16 cellular contexts compared by ENCODE assay signal in genomic region chr9:114417511-114417910, GRCh38. TPM values are rescaled to one million over a fixed set of nuclear protein-coding genes. Genes with fewer than 3 reads are reported as not detected.
DNase-seq lines count a peak whose midpoint lies in the region; ATAC-seq and TF ChIP-seq lines count a peak whose summit lies in the region.
"Had no signal": no experiment of that assay in that cellular context is flagged by ENCODE, and none has a peak within 500 bp of the region (broad histone marks: within the 10 kb centered on the region; RNA-seq: fewer than 3 reads in every experiment).

No MANE protein-coding gene starts in this region.

- no peaks in the 10 kb centered on the region for H3F3A ChIP-seq in neural progenitor cell (ENCODE audit: low read depth)

- 60 to 78% (median 66%) methylated on average over 3 of the region's 3 CpGs for WGBS in ovary, 3 donors

- H3K4me3 Mint-ChIP-seq in brain, result no peak overlapping the region
- H3K4me3 Mint-ChIP-seq in neural progenitor cell, result no peak overlapping the region
- H3K4me3 Mint-ChIP-seq: nephron progenitor cell, WTC11 had no signal

- no peak overlapping the region for H3K4me3 ChIP-seq in neural progenitor cell
- no peak overlapping the region for H3K4me3 ChIP-seq in ovary
- H3K4me3 ChIP-seq: left lung, suprapubic skin had no signal

- H3K9me3 Mint-ChIP-seq in brain (no peaks in the 10 kb centered on the region), neural progenitor cell (no peaks in the 10 kb centered on the region)
- H3K9me3 Mint-ChIP-seq: nephron progenitor cell, WTC11 had no signal

- H3K36me3 Mint-ChIP-seq in brain (peaks cover 8% of the 10 kb centered on the region), neural progenitor cell (peaks cover 2% of the 10 kb centered on the region)
- H3K36me3 Mint-ChIP-seq: WTC11 had no signal

- H3K79me2 ChIP-seq in neural progenitor cell (ENCODE audit: low read depth), result no peaks in the 10 kb centered on the region

- no peaks in the 10 kb centered on the region for H4K20me1 ChIP-seq in neural progenitor cell (ENCODE audit: low read depth)

- no peak for TF ChIP-seq EP300 in ovary (IDR thresholded peaks at IDR 0.05)

- no peaks in the 10 kb centered on the region for H3K27me3 Mint-ChIP-seq in brain
- peaks cover 4% of the 10 kb centered on the region for H3K27me3 Mint-ChIP-seq in neural progenitor cell (ENCODE audit: insufficient read depth, low read depth)

- H3K27ac ChIP-seq in neural progenitor cell, result no peak overlapping the region
- H3K27ac ChIP-seq in ovary, result no peak overlapping the region
- H3K27ac ChIP-seq: KMS-11, left lung, suprapubic skin had no signal

- peak overlapping the region; percentile 58 to 89 (median 82) for H3K27ac Mint-ChIP-seq in brain
- peak overlapping the region; percentile 77 for H3K27ac Mint-ChIP-seq in neural progenitor cell
- H3K27ac Mint-ChIP-seq: nephron progenitor cell, WTC11 had no signal

- TF ChIP-seq POLR2A in ovary (IDR thresholded peaks at IDR 0.05), result no peak

- intact Hi-C loops in ovary (cut with DNase I), result no loop called here

- H3K36me3 ChIP-seq in neural progenitor cell, result no peaks in the 10 kb centered on the region
- no peaks in the 10 kb centered on the region for H3K36me3 ChIP-seq in ovary
- H3K36me3 ChIP-seq: left lung had no signal

- H3K4me2 ChIP-seq in neural progenitor cell, result no peak overlapping the region
- H3K4me2 ChIP-seq: KMS-11, SK-N-SH had no signal

- H3K27me3 ChIP-seq in neural progenitor cell, result no peaks in the 10 kb centered on the region
- no peaks in the 10 kb centered on the region for H3K27me3 ChIP-seq in ovary
- H3K27me3 ChIP-seq: left lung, suprapubic skin had no signal

- H3K4me1 Mint-ChIP-seq in brain (peaks cover 39% of the 10 kb centered on the region), neural progenitor cell (peaks cover 39% of the 10 kb centered on the region)

- H3K9me3 ChIP-seq in neural progenitor cell (ENCODE audit: low read depth), result no peaks in the 10 kb centered on the region
- H3K9me3 ChIP-seq in ovary, result no peaks in the 10 kb centered on the region
- H3K9me3 ChIP-seq: left lung, SK-N-SH, suprapubic skin had no signal

- TF ChIP-seq CTCF in brain (conservative IDR thresholded peaks at IDR 0.05) (no peak), neural progenitor cell (IDR thresholded peaks at IDR 0.05) (no peak), ovary (IDR thresholded peaks at IDR 0.05) (peak in 1 of 3 donors; percentile 40)

- ATAC-seq in GM19397 (IDR thresholded peaks at IDR 0.05; ENCODE audit: unreplicated experiment), result no peak
- ATAC-seq in HG03095 (IDR thresholded peaks at IDR 0.05; ENCODE audit: unreplicated experiment), result no peak
- ATAC-seq: left lung, WTC11 had no signal

- peaks cover 22% of the 10 kb centered on the region for H3K4me1 ChIP-seq in neural progenitor cell
- H3K4me1 ChIP-seq in ovary (ENCODE audit: insufficient read depth), result peaks cover 10% of the 10 kb centered on the region
- H3K4me1 ChIP-seq: left lung, suprapubic skin had no signal

- DNase-seq in EH (ENCODE audit: low read depth), result peak; percentile 74
- peak; percentile 71 for DNase-seq in M059J (ENCODE audit: low read depth)
- DNase-seq in neural progenitor cell (ENCODE audit: low spot score), result no peak
- DNase-seq in ovary, result no peak
- no peak for DNase-seq in Kasumi-1 (lab: John Stamatoyannopoulos, UW)
- DNase-seq: Calu3, NCI-H2081, nephron progenitor cell, SK-N-SH had no signal

- no peak overlapping the region for H3K9ac ChIP-seq in neural progenitor cell
- H3K9ac ChIP-seq: KMS-11, SK-N-SH had no signal

- no peak overlapping the region for H2AFZ ChIP-seq in neural progenitor cell (replicated peaks)

RNA-seq across cellular contexts. Expression of gene AKNA, which starts 29.7 kb away (rescaled TPM):
- total RNA-seq in M059J (2014; rRNA removed; shearing (Covaris generic)), result 1.6 and 3.2 TPM in 2 replicates
- polyA plus RNA-seq in brain (ENCODE audit: insufficient read depth, low read depth, low replicate concordance) (9.6 TPM), ovary (10 to 100 TPM; 12.9 to 24.5 TPM)
- total RNA-seq in neural progenitor cell (ENCODE audit: low replicate concordance) (11.4 and 13.4 TPM in 2 replicates), ovary (100 to 1,000 TPM in 1 of 7 donors, 10 to 100 TPM in 6; 21.1 to 123 (median 39.7) TPM)

Comparison
In these comparisons a context has a peak if more than half of its experiments do, and no peak if none do; other contexts are left out.
1. DNase-seq: peak in EH (single experiment) and M059J (single experiment); none in neural progenitor cell (single experiment), ovary (0 of 5) and Kasumi-1 (0 of 2).